ENCODE assay signal across 1 cellular context in genomic region chr13:34019870-34020269, GRCh38.
TF ChIP-seq lines count a peak whose summit lies in the region.

No MANE protein-coding gene starts in this region.

TF ChIP-seq in HepG2, 621 proteins besides CTCF, POLR2A, EP300 and RAD21 (continued from another document):
- peak; percentile 73 for TF ChIP-seq ATF3 (CRISPR knock-in tag; IDR thresholded peaks at IDR 0.05)
- TF ChIP-seq ZNF580 (CRISPR knock-in tag; IDR thresholded peaks at IDR 0.05; ENCODE audit: borderline replicate concordance, low read depth): peak; percentile 29; the same call in 1 of the 2 replicates
- peak; percentile 93 for TF ChIP-seq TCF7L2 (IDR thresholded peaks at IDR 0.05; ENCODE audit: low read depth, low read length)
- peak; percentile 21; the same call in 1 of the 2 replicates for TF ChIP-seq ZNF12 (CRISPR knock-in tag; IDR thresholded peaks at IDR 0.05)
- TF ChIP-seq ZNF652 (CRISPR knock-in tag; IDR thresholded peaks at IDR 0.05; ENCODE audit: borderline replicate concordance, low read depth): peak; percentile 34; the same call in 1 of the 2 replicates
- TF ChIP-seq HNF4G (IDR thresholded peaks at IDR 0.05; ENCODE audit: borderline replicate concordance, low read depth, low read length): peak; percentile 92
- TF ChIP-seq HNF4G (CRISPR knock-in tag; IDR thresholded peaks at IDR 0.05; ENCODE audit: borderline replicate concordance, low read depth): no peak
- TF ChIP-seq ZNF691 (CRISPR knock-in tag; IDR thresholded peaks at IDR 0.05; ENCODE audit: borderline replicate concordance, low read depth): peak; percentile 83; the same call in 1 of the 2 replicates
- peak; percentile 49; the same call in 1 of the 2 replicates for TF ChIP-seq ZBED4 (CRISPR knock-in tag; IDR thresholded peaks at IDR 0.05; ENCODE audit: borderline replicate concordance)
- TF ChIP-seq ERF (CRISPR knock-in tag; IDR thresholded peaks at IDR 0.05): no peak
- TF ChIP-seq TAF15 (IDR thresholded peaks at IDR 0.05; ENCODE audit: low read depth, low read length, poor library complexity, severe bottlenecking): no peak
- TF ChIP-seq ZNF710 (CRISPR knock-in tag; IDR thresholded peaks at IDR 0.05; ENCODE audit: borderline replicate concordance): 0 out of 2 replicates have a peak, but pooled peaks have one; percentile 46
- TF ChIP-seq ZNF18 (CRISPR knock-in tag; IDR thresholded peaks at IDR 0.05; ENCODE audit: insufficient replicate concordance): peak; percentile 97
- TF ChIP-seq ZNF317 (CRISPR knock-in tag; IDR thresholded peaks at IDR 0.05): 0 out of 2 replicates have a peak, but pooled peaks have one; percentile 40
- peak; percentile 94 for TF ChIP-seq FOSL2 (CRISPR knock-in tag; IDR thresholded peaks at IDR 0.05)
- no peak for TF ChIP-seq MXD1 (CRISPR knock-in tag; IDR thresholded peaks at IDR 0.05)
- TF ChIP-seq KDM6A (CRISPR knock-in tag; IDR thresholded peaks at IDR 0.05; ENCODE audit: low read depth): peak; percentile 94
- peak; percentile 68; the same call in 1 of the 2 replicates for TF ChIP-seq FOXK1 (CRISPR knock-in tag; IDR thresholded peaks at IDR 0.05; ENCODE audit: borderline replicate concordance, low read depth)
- TF ChIP-seq NR0B2 (CRISPR knock-in tag; IDR thresholded peaks at IDR 0.05): no peak
- TF ChIP-seq KDM4B (CRISPR knock-in tag; IDR thresholded peaks at IDR 0.05): 0 out of 2 replicates have a peak, but pooled peaks have one; percentile 53
- TF ChIP-seq JARID2 (CRISPR knock-in tag; IDR thresholded peaks at IDR 0.05; ENCODE audit: insufficient replicate concordance): no peak
- TF ChIP-seq ARID5B (CRISPR knock-in tag; IDR thresholded peaks at IDR 0.05): peak; percentile 96
- TF ChIP-seq MXD4 (CRISPR knock-in tag; IDR thresholded peaks at IDR 0.05): no peak
- TF ChIP-seq FOSL1 (CRISPR knock-in tag; IDR thresholded peaks at IDR 0.05; ENCODE audit: borderline replicate concordance): peak; percentile 61; the same call in 1 of the 2 replicates
- peak; percentile 94 for TF ChIP-seq ARID3A (IDR thresholded peaks at IDR 0.05; ENCODE audit: low read depth, low read length)
- TF ChIP-seq SOX5 (CRISPR knock-in tag; IDR thresholded peaks at IDR 0.05; ENCODE audit: borderline replicate concordance): peak; percentile 76
- TF ChIP-seq ZNF331 (CRISPR knock-in tag; IDR thresholded peaks at IDR 0.05): peak; percentile 67
- peak; percentile 87 for TF ChIP-seq CREM (IDR thresholded peaks at IDR 0.05)
- no peak for TF ChIP-seq CREM (CRISPR knock-in tag; IDR thresholded peaks at IDR 0.05)
- peak; percentile 71; the same call in 1 of the 2 replicates for TF ChIP-seq ATF7 (IDR thresholded peaks at IDR 0.05)
- TF ChIP-seq ATF7 (CRISPR knock-in tag; IDR thresholded peaks at IDR 0.05): no peak
- peak; percentile 85; the same call in 1 of the 2 replicates for TF ChIP-seq ZNF292 (CRISPR knock-in tag; IDR thresholded peaks at IDR 0.05; ENCODE audit: borderline replicate concordance, low read depth)
- no peak for TF ChIP-seq SNRNP70 (IDR thresholded peaks at IDR 0.05; ENCODE audit: low read depth, low read length)
- peak; percentile 96 for TF ChIP-seq ELF3 (CRISPR knock-in tag; IDR thresholded peaks at IDR 0.05)
- no peak for TF ChIP-seq FOXA1 (IDR thresholded peaks at IDR 0.05)
- TF ChIP-seq FOXA1 (CRISPR knock-in tag; IDR thresholded peaks at IDR 0.05): peak; percentile 45; the same call in 1 of the 2 replicates
- TF ChIP-seq ZNF766 (CRISPR knock-in tag; IDR thresholded peaks at IDR 0.05; ENCODE audit: borderline replicate concordance): no peak
- TF ChIP-seq TBX2 (CRISPR knock-in tag; IDR thresholded peaks at IDR 0.05; ENCODE audit: borderline replicate concordance): peak; percentile 39; the same call in 1 of the 2 replicates
- TF ChIP-seq ZFP91 (CRISPR knock-in tag; IDR thresholded peaks at IDR 0.05; ENCODE audit: borderline replicate concordance): no peak
- 0 out of 2 replicates have a peak, but pooled peaks have one; percentile 44 for TF ChIP-seq ZNF792 (CRISPR knock-in tag; IDR thresholded peaks at IDR 0.05)
- TF ChIP-seq ATF1 (CRISPR knock-in tag; IDR thresholded peaks at IDR 0.05): peak; percentile 56; the same call in 1 of the 2 replicates
- TF ChIP-seq SOX6 (IDR thresholded peaks at IDR 0.05): no peak
- TF ChIP-seq SOX6 (CRISPR knock-in tag; IDR thresholded peaks at IDR 0.05): peak; percentile 79
- TF ChIP-seq MAFF (IDR thresholded peaks at IDR 0.05; ENCODE audit: low read depth, low read length): 0 out of 2 replicates have a peak, but pooled peaks have one; percentile 5
